19 cellular contexts compared by ENCODE assay signal in genomic region chr22:29341849-29342127, GRCh38. TPM values are rescaled to one million over a fixed set of nuclear protein-coding genes. Genes with fewer than 3 reads are reported as not detected.
"Had no signal": no experiment of that assay in that cellular context is flagged by ENCODE, and none has a peak within 500 bp of the region (broad histone marks: within the 10 kb centered on the region; RNA-seq: fewer than 3 reads in every experiment).

No MANE protein-coding gene starts in this region.

- H3K27me3 ChIP-seq: uterus had no signal

- H3K4me3 ChIP-seq: coronary artery, psoas muscle, smooth muscle cell, uterus had no signal

- H3K27me3 Mint-ChIP-seq: activated naive CD8-positive, alpha-beta T cell treated with anti-CD3 and anti-CD28 coated beads, Interleukin-2, amount 10 ng/mL, durations not matched to agents 7 days and 5 days; central memory CD8-positive, alpha-beta T cell had no signal

- H3K9me3 ChIP-seq: psoas muscle, uterus had no signal

- H3K4me3 Mint-ChIP-seq: activated naive CD8-positive, alpha-beta T cell treated with anti-CD3 and anti-CD28 coated beads, Interleukin-2, amount 10 ng/mL, durations not matched to agents 7 days and 5 days; activated T-helper 1 cell treated with anti-CD3 and anti-CD28 coated beads, Interleukin-12 subunit alpha, Interleukin-12 subunit beta, Interleukin-2, Interleukin-4 antibody, amounts not matched to agents 30 ng/mL and 10 ng/mL and 1 ng/mL, durations not matched to agents 14 hours and 24 hours and 36 hours; central memory CD8-positive, alpha-beta T cell had no signal

- DNase-seq: activated CD4-positive, alpha-beta T cell treated with anti-CD3 and anti-CD28 coated beads, Interleukin-2, amount 50 U/mL, for 4 hours; activated naive CD4-positive, alpha-beta T cell treated with Interleukin-2 at 50 U/mL for 16 hours; activated naive CD8-positive, alpha-beta T cell treated with anti-CD3 and anti-CD28 coated beads, Interleukin-2, amount 10 ng/mL, durations not matched to agents 7 days and 5 days; activated T-cell treated with anti-CD3 and anti-CD28 coated beads for 4 hours; foreskin melanocyte; mammary epithelial cell; psoas muscle; stimulated activated CD4-positive, alpha-beta T cell treated with anti-CD3 and anti-CD28 coated beads, Interleukin-4, amount 100 ng/mL, for 1 hour; SW 1271; T-helper 2 cell; uterus; WERI-Rb-1 had no signal

- H3K27ac ChIP-seq: coronary artery, psoas muscle, uterus, WERI-Rb-1 had no signal

- H3K4me2 ChIP-seq: smooth muscle cell had no signal

- ATAC-seq: left lobe of liver, psoas muscle, sciatic nerve had no signal

- H3K4me1 Mint-ChIP-seq: central memory CD8-positive, alpha-beta T cell had no signal

- H3K36me3 ChIP-seq: uterus had no signal

- H3K27ac Mint-ChIP-seq: activated naive CD8-positive, alpha-beta T cell treated with anti-CD3 and anti-CD28 coated beads, Interleukin-2, amount 10 ng/mL, durations not matched to agents 7 days and 5 days; activated T-helper 1 cell treated with anti-CD3 and anti-CD28 coated beads, Interleukin-12 subunit alpha, Interleukin-12 subunit beta, Interleukin-2, Interleukin-4 antibody, amounts not matched to agents 30 ng/mL and 10 ng/mL and 1 ng/mL, durations not matched to agents 14 hours and 24 hours and 36 hours had no signal

- H3K4me1 ChIP-seq: uterus had no signal

- H3K9me3 Mint-ChIP-seq: activated naive CD8-positive, alpha-beta T cell treated with anti-CD3 and anti-CD28 coated beads, Interleukin-2, amount 10 ng/mL, durations not matched to agents 7 days and 5 days; activated T-helper 1 cell treated with anti-CD3 and anti-CD28 coated beads, Interleukin-12 subunit alpha, Interleukin-12 subunit beta, Interleukin-2, Interleukin-4 antibody, amounts not matched to agents 30 ng/mL and 10 ng/mL and 1 ng/mL, durations not matched to agents 14 hours and 24 hours and 36 hours; central memory CD8-positive, alpha-beta T cell had no signal

RNA-seq across cellular contexts. Expression of gene RASL10A, which starts 26.3 kb away (rescaled TPM):
- total RNA-seq: smooth muscle cell had no signal
- polyA plus RNA-seq: keratinocyte, mammary epithelial cell, smooth muscle cell had no signal
